In the genomic region with DNA sequence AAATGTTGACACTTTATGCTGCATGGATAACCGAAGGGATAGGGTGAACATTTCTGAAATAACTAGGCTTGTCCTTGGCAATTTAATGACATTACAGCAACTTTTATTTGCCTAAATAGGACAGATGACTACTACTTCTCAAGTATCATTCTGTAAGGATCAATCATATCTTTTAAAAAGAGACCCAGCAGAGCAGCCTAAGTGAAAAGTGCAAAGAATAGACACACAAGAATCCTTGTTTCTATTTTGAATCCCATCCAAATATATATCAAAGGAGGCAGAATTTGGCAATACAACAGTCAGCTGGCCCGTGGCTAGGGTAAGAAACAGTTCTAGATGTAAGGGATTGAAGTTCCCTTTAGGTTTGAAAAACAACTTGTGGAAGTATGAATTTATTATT, we compare ENCODE assay signal across 16 cellular contexts. TPM values are rescaled to one million over a fixed set of nuclear protein-coding genes. Genes with fewer than 3 reads are reported as not detected.
DNase-seq lines count a peak whose midpoint lies in the region; ATAC-seq and TF ChIP-seq lines count a peak whose summit lies in the region.
"Had no signal": no experiment of that assay in that cellular context is flagged by ENCODE, and none has a peak within 500 bp of the region (broad histone marks: within the 10 kb centered on the region; RNA-seq: fewer than 3 reads in every experiment).

No MANE protein-coding gene starts in this region.

- peaks cover 20% of the 10 kb centered on the region for H3K27me3 Mint-ChIP-seq in activated T-helper 1 cell treated with anti-CD3 and anti-CD28 coated beads, Interleukin-12 subunit alpha, Interleukin-12 subunit beta, Interleukin-2, Interleukin-4 antibody, amounts not matched to agents 30 ng/mL and 10 ng/mL and 1 ng/mL, durations not matched to agents 14 hours and 24 hours and 36 hours (ENCODE audit: insufficient read depth)

- no peak overlapping the region for H3K4me3 Mint-ChIP-seq in activated T-helper 1 cell treated with anti-CD3 and anti-CD28 coated beads, Interleukin-12 subunit alpha, Interleukin-12 subunit beta, Interleukin-2, Interleukin-4 antibody, amounts not matched to agents 30 ng/mL and 10 ng/mL and 1 ng/mL, durations not matched to agents 14 hours and 24 hours and 36 hours
- H3K4me3 Mint-ChIP-seq: CD4-positive, alpha-beta memory T cell; HFFc6 had no signal

- H4K20me1 ChIP-seq in mammary epithelial cell (ENCODE audit: insufficient read depth, low read length) = no peaks in the 10 kb centered on the region

- no peak overlapping the region for H3K4me2 ChIP-seq in mammary epithelial cell (ENCODE audit: insufficient read depth, low read depth, low read length)

- no peaks in the 10 kb centered on the region for H3K36me3 Mint-ChIP-seq in activated T-helper 1 cell treated with anti-CD3 and anti-CD28 coated beads, Interleukin-12 subunit alpha, Interleukin-12 subunit beta, Interleukin-2, Interleukin-4 antibody, amounts not matched to agents 30 ng/mL and 10 ng/mL and 1 ng/mL, durations not matched to agents 14 hours and 24 hours and 36 hours (ENCODE audit: low read depth)
- H3K36me3 Mint-ChIP-seq: CD4-positive, alpha-beta memory T cell had no signal

- H3K9me3 Mint-ChIP-seq in activated T-helper 1 cell treated with anti-CD3 and anti-CD28 coated beads, Interleukin-12 subunit alpha, Interleukin-12 subunit beta, Interleukin-2, Interleukin-4 antibody, amounts not matched to agents 30 ng/mL and 10 ng/mL and 1 ng/mL, durations not matched to agents 14 hours and 24 hours and 36 hours = no peaks in the 10 kb centered on the region
- H3K9me3 Mint-ChIP-seq: CD4-positive, alpha-beta memory T cell; HFFc6 had no signal

- ATAC-seq in mucosa of descending colon = no peak

- WGBS in mammary epithelial cell (ENCODE audit: low coverage, missing lambda C conversion rate) = 9% methylated on average over 2 of the region's 2 CpGs

- H3K9ac ChIP-seq in mammary epithelial cell (ENCODE audit: insufficient read depth, low read length) = no peak overlapping the region

- H3K9me3 ChIP-seq in mammary epithelial cell (replicated peaks; ENCODE audit: insufficient read depth, low read length) (no peaks in the 10 kb centered on the region), mucosa of descending colon (no peaks in the 10 kb centered on the region)
- H3K9me3 ChIP-seq: Caco-2, HAP-1 had no signal

- peak overlapping the region; percentile 3 for H3K27ac Mint-ChIP-seq in activated T-helper 1 cell treated with anti-CD3 and anti-CD28 coated beads, Interleukin-12 subunit alpha, Interleukin-12 subunit beta, Interleukin-2, Interleukin-4 antibody, amounts not matched to agents 30 ng/mL and 10 ng/mL and 1 ng/mL, durations not matched to agents 14 hours and 24 hours and 36 hours
- H3K27ac Mint-ChIP-seq: CD4-positive, alpha-beta memory T cell; HFFc6 had no signal

- CTCF ChIA-PET in mammary epithelial cell (lab: Charles Lee; ENCODE audit: low non-redundant PET) = no interaction called here

- H3K4me1 ChIP-seq in mammary epithelial cell (ENCODE audit: insufficient read depth, low read length) (peaks cover 5% of the 10 kb centered on the region), mucosa of descending colon (ENCODE audit: low read depth) (no peaks in the 10 kb centered on the region)
- H3K4me1 ChIP-seq: Caco-2, HAP-1 had no signal

- H3K27ac ChIP-seq in mammary epithelial cell (ENCODE audit: insufficient read depth, low read depth, low read length) = no peak overlapping the region

- H3K4me3 ChIP-seq in mammary epithelial cell (replicated peaks in 1 of 3; ENCODE audit: insufficient read depth in 1 of 3, low read depth in 2 of 3, low read length in 3 of 3) (no peak overlapping the region), mucosa of descending colon (no peak overlapping the region)
- H3K4me3 ChIP-seq: HAP-1 had no signal

- H3K79me2 ChIP-seq in mammary epithelial cell (ENCODE audit: insufficient read depth, low read length) = peaks cover 59% of the 10 kb centered on the region

- peak; percentile 67 for DNase-seq in COLO829 (ENCODE audit: low spot score)
- DNase-seq in activated T-helper 1 cell treated with anti-CD3 and anti-CD28 coated beads, Interleukin-12 subunit alpha, Interleukin-12 subunit beta, Interleukin-2, Interleukin-4 antibody, amounts not matched to agents 30 ng/mL and 10 ng/mL and 1 ng/mL, durations not matched to agents 14 hours and 24 hours and 36 hours (ENCODE audit: low spot score) = no peak
- peak; percentile 44 for DNase-seq in foreskin melanocyte
- DNase-seq in pons (ENCODE audit: low spot score) = peak; percentile 53
- DNase-seq in NCI-H2196 (lab: John Stamatoyannopoulos, UW; ENCODE audit: unreplicated experiment) = no peak
- DNase-seq in mammary epithelial cell = no peak
- no peak for DNase-seq in Ammon's horn (ENCODE audit: low spot score)
- no peak for DNase-seq in mucosa of descending colon
- DNase-seq: C1 segment of cervical spinal cord; CD4-positive, alpha-beta memory T cell; DMS153; DND-41; GOT3 had no signal

- H3K36me3 ChIP-seq in mammary epithelial cell (ENCODE audit: insufficient read depth, low read length) (peaks cover 31% of the 10 kb centered on the region), mucosa of descending colon (ENCODE audit: low read depth) (no peaks in the 10 kb centered on the region)
- H3K36me3 ChIP-seq: HAP-1 had no signal

- dilution Hi-C loops in mammary epithelial cell (cut with HindIII; ENCODE audit: low sequenced_read_pairs) = no loop called here

- H3K27me3 ChIP-seq in mammary epithelial cell (ENCODE audit: insufficient read depth, low read length) = no peaks in the 10 kb centered on the region

- TF ChIP-seq CTCF in mammary epithelial cell (conservative IDR thresholded peaks at IDR 0.05 in 1 of 2, IDR thresholded peaks at IDR 0.05 in 1 of 2; ENCODE audit: extremely low read depth in 1 of 2, insufficient read depth in 1 of 2, low read depth in 1 of 2, low read length in 2 of 2) (no peak), mucosa of descending colon (IDR thresholded peaks at IDR 0.05) (no peak)

- no TSS peak for BruUV-seq in mammary epithelial cell (replicated peaks; lab: Mats Ljungman, UMichigan)

- peaks cover under 1% of the 10 kb centered on the region for H3K4me1 Mint-ChIP-seq in activated T-helper 1 cell treated with anti-CD3 and anti-CD28 coated beads, Interleukin-12 subunit alpha, Interleukin-12 subunit beta, Interleukin-2, Interleukin-4 antibody, amounts not matched to agents 30 ng/mL and 10 ng/mL and 1 ng/mL, durations not matched to agents 14 hours and 24 hours and 36 hours (ENCODE audit: low read depth)

- no peak overlapping the region for H2AFZ ChIP-seq in mammary epithelial cell (ENCODE audit: low read depth, low read length)

- in situ Hi-C loops in mammary epithelial cell (cut with MboI; ENCODE audit: low sequenced_read_pairs in 2 of 2) = no loop called here

- intact Hi-C loops in activated T-helper 1 cell treated with anti-CD3 and anti-CD28 coated beads, Interleukin-12 subunit alpha, Interleukin-12 subunit beta, Interleukin-2, Interleukin-4 antibody, amounts not matched to agents 30 ng/mL and 10 ng/mL and 1 ng/mL, durations not matched to agents 14 hours and 24 hours and 36 hours (cut with micrococcal nuclease) = no loop called here
- intact Hi-C loops in mammary epithelial cell (cut with micrococcal nuclease) = loop anchor here (1.0 to 2.0 kb wide), 2 partner anchors 51 to 56 kb away; a partner anchor contains a TSS
- intact Hi-C loops in mucosa of descending colon (cut with DNase I, micrococcal nuclease) = no loop called here

RNA-seq across cellular contexts. Expression of a gene that starts 6.9 kb away (rescaled TPM):
- total RNA-seq in activated T-helper 1 cell treated with anti-CD3 and anti-CD28 coated beads, Interleukin-12 subunit alpha, Interleukin-12 subunit beta, Interleukin-2, Interleukin-4 antibody, amounts not matched to agents 30 ng/mL and 10 ng/mL and 1 ng/mL, durations not matched to agents 14 hours and 24 hours and 36 hours = 0.07 and 0.21 TPM in 2 replicates
- 10 to 100 TPM; 27.2 to 44.5 TPM for total RNA-seq in mammary epithelial cell
- 30.7 TPM for polyA plus RNA-seq in mammary epithelial cell
- 30.0 TPM for polyA minus RNA-seq in mammary epithelial cell
- total RNA-seq in mucosa of descending colon = 1 to 10 TPM; 1.2 to 3.2 (median 2.0) TPM
- polyA plus RNA-seq: CD4-positive, alpha-beta memory T cell had no signal

RNA-seq across cellular contexts. Expression of a gene that starts 51.4 kb away (rescaled TPM):
- 47.8 and 49.2 TPM in 2 replicates for total RNA-seq in activated T-helper 1 cell treated with anti-CD3 and anti-CD28 coated beads, Interleukin-12 subunit alpha, Interleukin-12 subunit beta, Interleukin-2, Interleukin-4 antibody, amounts not matched to agents 30 ng/mL and 10 ng/mL and 1 ng/mL, durations not matched to agents 14 hours and 24 hours and 36 hours
- total RNA-seq in mammary epithelial cell = 10 to 100 TPM; 40.5 to 48.7 TPM
- polyA plus RNA-seq in mammary epithelial cell = 9.0 TPM
- 20.3 TPM for polyA minus RNA-seq in mammary epithelial cell
- 10 to 100 TPM; 44.3 to 71.3 (median 58.1) TPM for total RNA-seq in mucosa of descending colon

RNA-seq across cellular contexts. Expression of a gene that starts 56.2 kb away (rescaled TPM):
- total RNA-seq in activated T-helper 1 cell treated with anti-CD3 and anti-CD28 coated beads, Interleukin-12 subunit alpha, Interleukin-12 subunit beta, Interleukin-2, Interleukin-4 antibody, amounts not matched to agents 30 ng/mL and 10 ng/mL and 1 ng/mL, durations not matched to agents 14 hours and 24 hours and 36 hours = 36.9 and 37.3 TPM in 2 replicates
- 10 to 100 TPM; 34.3 to 46.7 TPM for total RNA-seq in mammary epithelial cell
- 15.5 TPM for polyA plus RNA-seq in mammary epithelial cell
- 30.7 TPM for polyA minus RNA-seq in mammary epithelial cell
- total RNA-seq in mucosa of descending colon = 10 to 100 TPM in 1 of 3 donors, 1 to 10 TPM in 2; 5.7 to 18.8 (median 9.8) TPM

Comparison
In these comparisons a context has a peak if more than half of its experiments do, and no peak if none do; other contexts are left out.
1. DNase-seq: peak in COLO829 (single experiment), foreskin melanocyte (single experiment) and pons (single experiment); none in activated T-helper 1 cell treated with anti-CD3 and anti-CD28 coated beads, Interleukin-12 subunit alpha, Interleukin-12 subunit beta, Interleukin-2, Interleukin-4 antibody, amounts not matched to agents 30 ng/mL and 10 ng/mL and 1 ng/mL, durations not matched to agents 14 hours and 24 hours and 36 hours (single experiment), NCI-H2196 (single experiment), mammary epithelial cell (single experiment), Ammon's horn (single experiment) and mucosa of descending colon (0 of 3).
2. RNA of a gene that starts 6.9 kb away (total RNA-seq): 27.2 to 44.5 TPM in mammary epithelial cell; 1.2 to 3.2 TPM in mucosa of descending colon and 0.07 to 0.21 TPM in activated T-helper 1 cell treated with anti-CD3 and anti-CD28 coated beads, Interleukin-12 subunit alpha, Interleukin-12 subunit beta, Interleukin-2, Interleukin-4 antibody, amounts not matched to agents 30 ng/mL and 10 ng/mL and 1 ng/mL, durations not matched to agents 14 hours and 24 hours and 36 hours; every median in the first group is over 4 times any median in the second.